16 cellular contexts compared by ENCODE assay signal in the genomic region with DNA sequence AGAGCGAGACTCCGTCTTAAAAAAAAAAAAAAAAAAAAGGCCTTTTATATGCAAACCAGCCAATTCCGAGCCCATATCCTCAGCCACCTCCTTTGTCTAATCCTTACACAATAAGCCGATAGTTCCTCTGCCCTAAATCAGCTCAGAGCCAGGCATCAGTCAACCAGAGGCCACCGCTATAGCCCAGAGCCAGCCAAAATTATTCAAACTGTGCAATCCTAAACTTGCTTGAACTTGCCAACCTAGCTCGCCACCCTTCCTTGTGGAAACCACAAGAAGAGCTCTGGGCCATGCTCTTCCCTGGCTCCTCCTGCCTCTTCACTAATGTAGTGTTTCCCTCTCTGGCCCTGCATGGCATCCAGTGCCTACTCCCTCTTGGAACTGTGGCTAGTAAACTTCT. TPM values are rescaled to one million over a fixed set of nuclear protein-coding genes. Genes with fewer than 3 reads are reported as not detected.
DNase-seq lines count a peak whose midpoint lies in the region; ATAC-seq, FAIRE-seq and TF ChIP-seq lines count a peak whose summit lies in the region.
"Had no signal": no experiment of that assay in that cellular context is flagged by ENCODE, and none has a peak within 500 bp of the region (broad histone marks: within the 10 kb centered on the region; RNA-seq: fewer than 3 reads in every experiment).

No MANE protein-coding gene starts in this region.

- H3K4me3 ChIP-seq in astrocyte (ENCODE audit: insufficient read depth, low read depth, low read length) (no peak overlapping the region), SK-N-SH (ENCODE audit: low read depth in 2 of 2, low read length in 1 of 2) (no peak overlapping the region)
- H3K4me3 ChIP-seq: hepatocyte, left ventricle myocardium inferior had no signal

- H3K4me2 ChIP-seq in astrocyte (ENCODE audit: low read length) (no peak overlapping the region), SK-N-SH (no peak overlapping the region)
- H3K4me2 ChIP-seq: hepatocyte had no signal

- 89% methylated on average over 6 of the region's 6 CpGs for WGBS in SK-N-SH (ENCODE audit: low lambda C conversion rate)

- no peaks in the 10 kb centered on the region for H3K9me3 ChIP-seq in astrocyte (ENCODE audit: insufficient read depth, low read depth, low read length)
- no peaks in the 10 kb centered on the region for H3K9me3 ChIP-seq in SK-N-SH
- H3K9me3 ChIP-seq: left ventricle myocardium inferior had no signal

- no peak for FAIRE-seq in astrocyte (lab: Jason Lieb, UNC)
- FAIRE-seq: endothelial cell of umbilical vein, small intestine had no signal

- no peaks in the 10 kb centered on the region for H4K20me1 ChIP-seq in astrocyte (ENCODE audit: insufficient read depth, low read length)
- no peaks in the 10 kb centered on the region for H4K20me1 ChIP-seq in SK-N-SH (ENCODE audit: insufficient read depth)

- peak overlapping the region; percentile 50 for H3K4me3 Mint-ChIP-seq in astrocyte (ENCODE audit: unreplicated experiment)
- H3K4me3 Mint-ChIP-seq in naive thymus-derived CD8-positive, alpha-beta T cell, result no peak overlapping the region

- peaks cover 4% of the 10 kb centered on the region for H3K4me1 Mint-ChIP-seq in astrocyte (ENCODE audit: low read depth, unreplicated experiment)
- peaks cover 17 to 42% (median 26%) of the 10 kb centered on the region in 4 donors for H3K4me1 Mint-ChIP-seq in naive thymus-derived CD8-positive, alpha-beta T cell

- H2AFZ ChIP-seq in astrocyte (ENCODE audit: low read depth, low read length), result no peak overlapping the region
- H2AFZ ChIP-seq in SK-N-SH (ENCODE audit: low read depth), result no peak overlapping the region
- H2AFZ ChIP-seq: hepatocyte had no signal

- H3K27ac ChIP-seq in astrocyte (ENCODE audit: low read depth, low read length), result no peak overlapping the region
- no peak overlapping the region for H3K27ac ChIP-seq in SK-N-SH (ENCODE audit: low read depth in 2 of 2, low read length in 1 of 2)
- H3K27ac ChIP-seq: C4-2B, hepatocyte, left ventricle myocardium inferior had no signal

- peaks cover 2% of the 10 kb centered on the region for H3F3A ChIP-seq in SK-N-SH (replicated peaks; ENCODE audit: insufficient read depth)

- H3K27me3 ChIP-seq in astrocyte (ENCODE audit: insufficient read depth, low read length) (no peaks in the 10 kb centered on the region), SK-N-SH (ENCODE audit: insufficient read depth) (no peaks in the 10 kb centered on the region)
- H3K27me3 ChIP-seq: hepatocyte had no signal

- no peaks in the 10 kb centered on the region for H3K9me3 Mint-ChIP-seq in astrocyte (ENCODE audit: unreplicated experiment)
- H3K9me3 Mint-ChIP-seq in naive thymus-derived CD8-positive, alpha-beta T cell, result no peaks in the 10 kb centered on the region

- TF ChIP-seq POLR2A in erythroblast (IDR thresholded peaks at IDR 0.05; ENCODE audit: low read length), result no peak

- peaks cover 13% of the 10 kb centered on the region for H3K27me3 Mint-ChIP-seq in astrocyte (ENCODE audit: low read depth, unreplicated experiment)
- H3K27me3 Mint-ChIP-seq in naive thymus-derived CD8-positive, alpha-beta T cell, result no peaks in the 10 kb centered on the region

- no peaks in the 10 kb centered on the region for H3K9me2 ChIP-seq in SK-N-SH

- POLR2A ChIA-PET in naive thymus-derived CD8-positive, alpha-beta T cell (lab: Charles Lee), result interaction anchor here (0.6 to 3.6 kb wide), 6 partner anchors 9 to 72 kb away, joined by 3 to 12 read pairs (median 4); no protein-coding TSS in a partner anchor
- POLR2A ChIA-PET in SK-N-SH (lab: Yijun Ruan, JAX), result no interaction called here

- DNase-seq in D341Med (ENCODE audit: low spot score), result peak; percentile 23
- peak; percentile 73 for DNase-seq in M059J (ENCODE audit: low read depth)
- no peak for DNase-seq in astrocyte (ENCODE audit: low read depth)
- DNase-seq in naive thymus-derived CD8-positive, alpha-beta T cell, result no peak
- DNase-seq in SK-N-SH, result no peak
- no peak for DNase-seq in erythroblast (lab: John Stamatoyannopoulos, UW)
- DNase-seq in mesenteric fat pad (ENCODE audit: low spot score), result no peak
- DNase-seq: activated CD4-positive, alpha-beta T cell treated with anti-CD3 and anti-CD28 coated beads for 1 hour; H7; left ventricle myocardium inferior; small intestine; substantia nigra; SW 1271 had no signal

- no peak for TF ChIP-seq EP300 in SK-N-SH (IDR thresholded peaks at IDR 0.05; ENCODE audit: borderline replicate concordance in 1 of 2, low read depth in 1 of 2, low read length in 1 of 2)

- H3K79me2 ChIP-seq in astrocyte (ENCODE audit: insufficient read depth, low read length) (no peaks in the 10 kb centered on the region), SK-N-SH (ENCODE audit: insufficient read depth) (no peaks in the 10 kb centered on the region)
- H3K79me2 ChIP-seq: hepatocyte had no signal

- CTCF ChIA-PET in SK-N-SH (lab: Yijun Ruan, JAX), result interaction anchor here (0.7 kb wide), 1 partner anchor 33 kb away, joined by 3 read pairs; no protein-coding TSS in a partner anchor

- peaks cover 8% of the 10 kb centered on the region for H3K4me1 ChIP-seq in astrocyte (ENCODE audit: insufficient read depth, low read length)
- H3K4me1 ChIP-seq in SK-N-SH (ENCODE audit: control insufficient read depth in 1 of 2, insufficient read depth in 2 of 2, low read depth in 1 of 2, low read length in 1 of 2), result no peaks in the 10 kb centered on the region
- H3K4me1 ChIP-seq: left ventricle myocardium inferior had no signal

- H3K36me3 ChIP-seq in astrocyte (ENCODE audit: insufficient read depth, low read length) (no peaks in the 10 kb centered on the region), SK-N-SH (replicated peaks in 1 of 2; ENCODE audit: control insufficient read depth in 1 of 2, insufficient read depth in 2 of 2, low read length in 1 of 2) (no peaks in the 10 kb centered on the region)
- H3K36me3 ChIP-seq: left ventricle myocardium inferior had no signal

- no peak overlapping the region for H3K27ac Mint-ChIP-seq in astrocyte (ENCODE audit: unreplicated experiment)
- H3K27ac Mint-ChIP-seq in naive thymus-derived CD8-positive, alpha-beta T cell, result peak overlapping the region; percentile 3 to 87 (median 66)

- TF ChIP-seq RAD21 in SK-N-SH (IDR thresholded peaks at IDR 0.05; ENCODE audit: low read length), result no peak

- TF ChIP-seq CTCF in astrocyte (IDR thresholded peaks at IDR 0.05; ENCODE audit: insufficient read depth, low read depth, low read length) (no peak), SK-N-SH (IDR thresholded peaks at IDR 0.05) (no peak)

- no peaks in the 10 kb centered on the region for H3K36me3 Mint-ChIP-seq in astrocyte (ENCODE audit: low read depth, unreplicated experiment)
- H3K36me3 Mint-ChIP-seq in naive thymus-derived CD8-positive, alpha-beta T cell, result peaks cover 4 to 85% (median 23%) of the 10 kb centered on the region in 3 donors

- H3K9ac ChIP-seq in astrocyte (ENCODE audit: low read length) (no peak overlapping the region), SK-N-SH (no peak overlapping the region)

- no peak for ATAC-seq in naive thymus-derived CD8-positive, alpha-beta T cell

TF ChIP-seq in SK-N-SH, 30 proteins besides CTCF, POLR2A, EP300 and RAD21 (continues in another document):
- TF ChIP-seq GABPA (IDR thresholded peaks at IDR 0.05; ENCODE audit: low read depth) (no peak), RCOR1 (IDR thresholded peaks at IDR 0.05; ENCODE audit: low read length) (no peak), RXRA (IDR thresholded peaks at IDR 0.05; ENCODE audit: borderline replicate concordance, low read depth) (no peak), CHD2 (IDR thresholded peaks at IDR 0.05; ENCODE audit: low read length, partially characterized antibody) (no peak), MEF2A (IDR thresholded peaks at IDR 0.05; ENCODE audit: borderline replicate concordance, low read depth) (no peak), POLR2AphosphoS5 (IDR thresholded peaks at IDR 0.05; ENCODE audit: low read depth, low read length) (no peak), TAF1 (IDR thresholded peaks at IDR 0.05; ENCODE audit: borderline replicate concordance, low read depth, low read length) (no peak), TCF12 (IDR thresholded peaks at IDR 0.05) (no peak)

RNA-seq across cellular contexts. Expression of gene ITGAL, which starts 17.7 kb away (rescaled TPM):
- not detected in 2 replicates for total RNA-seq in M059J (2014; rRNA removed; shearing (Covaris generic))
- total RNA-seq in astrocyte (0.23 TPM in 1 of 2 replicates, not detected in the other), mesenteric fat pad (6.8 TPM)
- total RNA-seq in naive thymus-derived CD8-positive, alpha-beta T cell, result 100 to 1,000 TPM; 334 to 339 TPM
- polyA plus RNA-seq in naive thymus-derived CD8-positive, alpha-beta T cell, result 100 to 1,000 TPM; 121 to 157 (median 124) TPM
- 0.12 and 0.28 TPM in 2 replicates for polyA plus RNA-seq in SK-N-SH (2012; rRNA removed)
- polyA plus RNA-seq in SK-N-SH (2012; cell fraction: cytosol; rRNA removed), result 0.04 and 0.12 TPM in 2 replicates
- 0.06 and 0.13 TPM in 2 replicates for polyA plus RNA-seq in SK-N-SH (2012; cell fraction: nucleus; rRNA removed)
- total RNA-seq: endothelial cell of umbilical vein had no signal
- polyA plus RNA-seq: endothelial cell of umbilical vein had no signal

RNA-seq across cellular contexts. Expression of gene ZNF768, which starts 36.2 kb away (rescaled TPM):
- 30.8 and 49.9 TPM in 2 replicates for total RNA-seq in M059J (2014; rRNA removed; shearing (Covaris generic))
- 23.1 and 26.6 TPM in 2 replicates for total RNA-seq in astrocyte
- 1 to 10 TPM; 8.3 to 8.5 TPM for total RNA-seq in naive thymus-derived CD8-positive, alpha-beta T cell
- 1 to 10 TPM; 1.1 to 2.1 (median 1.5) TPM for polyA plus RNA-seq in naive thymus-derived CD8-positive, alpha-beta T cell
- 26.0 and 26.5 TPM in 2 replicates for polyA plus RNA-seq in SK-N-SH (2012; rRNA removed)
- polyA plus RNA-seq in SK-N-SH (2012; cell fraction: cytosol; rRNA removed), result 18.3 and 22.5 TPM in 2 replicates
- 40.2 and 40.7 TPM in 2 replicates for polyA plus RNA-seq in SK-N-SH (2012; cell fraction: nucleus; rRNA removed)
- total RNA-seq in mesenteric fat pad, result 24.8 TPM

RNA-seq across cellular contexts. Expression of gene ZNF747, which starts 44.4 kb away (rescaled TPM):
- 3.1 and 7.5 TPM in 2 replicates for total RNA-seq in M059J (2014; rRNA removed; shearing (Covaris generic))
- total RNA-seq in astrocyte (5.2 and 6.6 TPM in 2 replicates), mesenteric fat pad (9.6 TPM)
- 10 to 100 TPM; 21.8 to 21.9 TPM for total RNA-seq in naive thymus-derived CD8-positive, alpha-beta T cell
- 10 to 100 TPM in 2 of 3 donors, 1 to 10 TPM in 1; 9.5 to 12.0 (median 11.4) TPM for polyA plus RNA-seq in naive thymus-derived CD8-positive, alpha-beta T cell
- polyA plus RNA-seq in SK-N-SH (2012; rRNA removed), result 5.6 and 5.8 TPM in 2 replicates
- polyA plus RNA-seq in SK-N-SH (2012; cell fraction: cytosol; rRNA removed), result 4.4 and 5.5 TPM in 2 replicates
- 7.4 and 8.4 TPM in 2 replicates for polyA plus RNA-seq in SK-N-SH (2012; cell fraction: nucleus; rRNA removed)

RNA-seq across cellular contexts. Expression of gene SEPHS2, which starts 44.5 kb away (rescaled TPM):
- total RNA-seq in M059J (2014; rRNA removed; shearing (Covaris generic)), result 5.9 and 11.3 TPM in 2 replicates
- total RNA-seq in astrocyte (37.0 and 38.2 TPM in 2 replicates), mesenteric fat pad (48.4 TPM)
- total RNA-seq in naive thymus-derived CD8-positive, alpha-beta T cell, result 10 to 100 TPM; 52.3 to 55.1 TPM
- 10 to 100 TPM; 45.5 to 60.7 (median 55.0) TPM for polyA plus RNA-seq in naive thymus-derived CD8-positive, alpha-beta T cell
- 30.8 and 36.3 TPM in 2 replicates for polyA plus RNA-seq in SK-N-SH (2012; rRNA removed)
- 35.0 and 39.4 TPM in 2 replicates for polyA plus RNA-seq in SK-N-SH (2012; cell fraction: cytosol; rRNA removed)
- 10.7 and 14.3 TPM in 2 replicates for polyA plus RNA-seq in SK-N-SH (2012; cell fraction: nucleus; rRNA removed)

Comparison
In these comparisons a context has a peak if more than half of its experiments do, and no peak if none do; other contexts are left out.
1. DNase-seq: peak in D341Med (single experiment) and M059J (single experiment); none in astrocyte (single experiment), naive thymus-derived CD8-positive, alpha-beta T cell (0 of 10), SK-N-SH (single experiment), erythroblast (0 of 2) and mesenteric fat pad (single experiment).
2. RNA of gene ITGAL, which starts 17.7 kb away (total RNA-seq): 334 to 339 TPM in naive thymus-derived CD8-positive, alpha-beta T cell; 6.8 TPM in mesenteric fat pad (single experiment), 0.23 TPM in astrocyte and not detected in M059J; every median in the first group is over 10 times any median in the second.